Comparison of ENCODE assay signal across 16 cellular contexts in genomic region chr3:162337630-162338029, GRCh38.
"Had no signal": no experiment of that assay in that cellular context is flagged by ENCODE, and none has a peak within 500 bp of the region (broad histone marks: within the 10 kb centered on the region; RNA-seq: fewer than 3 reads in every experiment).

No MANE protein-coding gene starts in this region.

- H3K4me1 ChIP-seq: adrenal gland, colonic mucosa, foreskin keratinocyte, lower lobe of right lung, prostate gland, tibial artery had no signal

- H3K9me3 ChIP-seq: adrenal gland, colonic mucosa, prostate gland, tibial artery had no signal

- ATAC-seq: esophagus mucosa; foreskin keratinocyte; lower lobe of right lung; sciatic nerve; stimulated activated memory B cell treated with anti-CD40 and anti-IgM and Interleukin-4, amounts not matched to agents 10 μg/mL and 1 μg/mL and 100 μg/mL, for 72 hours had no signal

- H3K27me3 ChIP-seq: adrenal gland, colonic mucosa, foreskin keratinocyte, tibial artery had no signal

- H3K27ac ChIP-seq: adrenal gland, colonic mucosa, foreskin keratinocyte, lower lobe of right lung, prostate gland, tibial artery, WERI-Rb-1 had no signal

- DNase-seq: activated CD4-positive, alpha-beta T cell treated with anti-CD3 and anti-CD28 coated beads, Interleukin-2, amount 50 U/mL, for 48 hours; activated naive CD4-positive, alpha-beta T cell treated with anti-CD3 and anti-CD28 coated beads, Interleukin-2, amount 10 ng/mL, durations not matched to agents 7 days and 5 days; adrenal gland; caudate nucleus; colonic mucosa; foreskin keratinocyte; glutamatergic neuron; lower lobe of right lung; stimulated activated CD4-positive, alpha-beta T cell treated with anti-CD3 and anti-CD28 coated beads, Interleukin-2, amount 100 ng/mL, for 48 hours; tibial artery; WERI-Rb-1 had no signal

- H3K4me3 ChIP-seq: adrenal gland, colonic mucosa, lower lobe of right lung, prostate gland, tibial artery had no signal

- FAIRE-seq: urothelium cell line had no signal

- H3K36me3 ChIP-seq: adrenal gland, colonic mucosa, lower lobe of right lung, prostate gland, tibial artery, WERI-Rb-1 had no signal
